Comparison of ENCODE assay signal across 1 cellular context in the genomic region with DNA sequence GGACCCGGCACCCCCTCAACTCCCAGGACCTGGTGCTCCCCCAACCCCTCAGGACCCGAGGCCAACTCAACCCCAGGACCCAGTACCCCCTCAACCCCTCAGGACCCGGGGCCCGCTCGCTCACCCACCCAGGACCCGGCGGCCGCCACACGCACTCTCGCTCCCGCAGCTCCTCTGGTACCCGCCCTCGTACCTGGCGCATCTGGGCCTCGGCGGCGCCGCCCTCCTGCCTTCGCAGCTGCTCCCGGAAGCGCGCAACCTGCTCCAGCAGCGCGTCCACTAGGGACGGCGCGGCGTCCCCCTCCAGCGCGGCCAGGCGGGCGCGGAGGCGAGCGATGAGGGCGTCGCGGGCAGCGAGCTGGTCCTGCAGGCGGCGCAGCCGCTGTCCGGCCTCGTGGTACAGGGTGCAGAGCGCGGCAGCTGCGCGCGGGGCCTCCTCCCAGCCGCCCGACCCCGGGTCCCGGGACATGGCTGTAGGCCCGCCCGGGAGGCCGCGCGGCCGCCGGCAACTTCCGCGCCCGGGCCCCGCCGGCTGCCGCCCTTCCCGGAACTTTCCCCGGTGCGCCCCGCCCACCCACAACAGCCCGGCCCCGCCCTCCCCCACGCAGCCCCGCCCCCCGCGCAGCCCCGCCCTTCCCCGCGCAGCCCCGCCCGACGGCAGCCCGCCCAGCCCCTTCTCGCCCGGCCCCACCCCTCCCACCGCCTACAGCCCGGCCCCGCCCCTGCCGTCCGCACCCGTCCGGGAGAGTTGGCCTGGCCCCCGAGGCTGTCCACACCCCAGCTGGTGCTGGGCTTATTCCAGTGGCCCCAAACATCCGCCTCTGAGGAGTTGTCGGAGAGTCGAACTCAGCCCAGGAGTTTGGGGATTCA.
TF ChIP-seq lines count a peak whose summit lies in the region.

TNIP2 (minus strand) TSS at position 516 of the 870 bp plus-strand sequence; CDS start at position 469, 47 bp downstream.

TF ChIP-seq in HepG2, 621 proteins besides CTCF, POLR2A, EP300 and RAD21 (continued from another document and continues in another):
- no peak for TF ChIP-seq MLX (CRISPR knock-in tag; IDR thresholded peaks at IDR 0.05)
- no peak; the same call in 1 of the 2 replicates for TF ChIP-seq BRD4 (CRISPR knock-in tag; IDR thresholded peaks at IDR 0.05)
- TF ChIP-seq, protein P1, sequence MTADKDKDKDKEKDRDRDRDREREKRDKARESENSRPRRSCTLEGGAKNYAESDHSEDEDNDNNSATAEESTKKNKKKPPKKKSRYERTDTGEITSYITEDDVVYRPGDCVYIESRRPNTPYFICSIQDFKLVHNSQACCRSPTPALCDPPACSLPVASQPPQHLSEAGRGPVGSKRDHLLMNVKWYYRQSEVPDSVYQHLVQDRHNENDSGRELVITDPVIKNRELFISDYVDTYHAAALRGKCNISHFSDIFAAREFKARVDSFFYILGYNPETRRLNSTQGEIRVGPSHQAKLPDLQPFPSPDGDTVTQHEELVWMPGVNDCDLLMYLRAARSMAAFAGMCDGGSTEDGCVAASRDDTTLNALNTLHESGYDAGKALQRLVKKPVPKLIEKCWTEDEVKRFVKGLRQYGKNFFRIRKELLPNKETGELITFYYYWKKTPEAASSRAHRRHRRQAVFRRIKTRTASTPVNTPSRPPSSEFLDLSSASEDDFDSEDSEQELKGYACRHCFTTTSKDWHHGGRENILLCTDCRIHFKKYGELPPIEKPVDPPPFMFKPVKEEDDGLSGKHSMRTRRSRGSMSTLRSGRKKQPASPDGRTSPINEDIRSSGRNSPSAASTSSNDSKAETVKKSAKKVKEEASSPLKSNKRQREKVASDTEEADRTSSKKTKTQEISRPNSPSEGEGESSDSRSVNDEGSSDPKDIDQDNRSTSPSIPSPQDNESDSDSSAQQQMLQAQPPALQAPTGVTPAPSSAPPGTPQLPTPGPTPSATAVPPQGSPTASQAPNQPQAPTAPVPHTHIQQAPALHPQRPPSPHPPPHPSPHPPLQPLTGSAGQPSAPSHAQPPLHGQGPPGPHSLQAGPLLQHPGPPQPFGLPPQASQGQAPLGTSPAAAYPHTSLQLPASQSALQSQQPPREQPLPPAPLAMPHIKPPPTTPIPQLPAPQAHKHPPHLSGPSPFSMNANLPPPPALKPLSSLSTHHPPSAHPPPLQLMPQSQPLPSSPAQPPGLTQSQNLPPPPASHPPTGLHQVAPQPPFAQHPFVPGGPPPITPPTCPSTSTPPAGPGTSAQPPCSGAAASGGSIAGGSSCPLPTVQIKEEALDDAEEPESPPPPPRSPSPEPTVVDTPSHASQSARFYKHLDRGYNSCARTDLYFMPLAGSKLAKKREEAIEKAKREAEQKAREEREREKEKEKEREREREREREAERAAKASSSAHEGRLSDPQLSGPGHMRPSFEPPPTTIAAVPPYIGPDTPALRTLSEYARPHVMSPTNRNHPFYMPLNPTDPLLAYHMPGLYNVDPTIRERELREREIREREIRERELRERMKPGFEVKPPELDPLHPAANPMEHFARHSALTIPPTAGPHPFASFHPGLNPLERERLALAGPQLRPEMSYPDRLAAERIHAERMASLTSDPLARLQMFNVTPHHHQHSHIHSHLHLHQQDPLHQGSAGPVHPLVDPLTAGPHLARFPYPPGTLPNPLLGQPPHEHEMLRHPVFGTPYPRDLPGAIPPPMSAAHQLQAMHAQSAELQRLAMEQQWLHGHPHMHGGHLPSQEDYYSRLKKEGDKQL (CRISPR knock-in tag; IDR thresholded peaks at IDR 0.05; ENCODE audit: low read depth): no peak
- peak; percentile 82 for TF ChIP-seq ZNF883 (CRISPR knock-in tag; IDR thresholded peaks at IDR 0.05; ENCODE audit: not compliant biosample characterization)
- no peak for TF ChIP-seq NKX3-1 (CRISPR knock-in tag; IDR thresholded peaks at IDR 0.05)
- TF ChIP-seq ZFP36L1 (CRISPR knock-in tag; IDR thresholded peaks at IDR 0.05): no peak
- TF ChIP-seq, protein P2, sequence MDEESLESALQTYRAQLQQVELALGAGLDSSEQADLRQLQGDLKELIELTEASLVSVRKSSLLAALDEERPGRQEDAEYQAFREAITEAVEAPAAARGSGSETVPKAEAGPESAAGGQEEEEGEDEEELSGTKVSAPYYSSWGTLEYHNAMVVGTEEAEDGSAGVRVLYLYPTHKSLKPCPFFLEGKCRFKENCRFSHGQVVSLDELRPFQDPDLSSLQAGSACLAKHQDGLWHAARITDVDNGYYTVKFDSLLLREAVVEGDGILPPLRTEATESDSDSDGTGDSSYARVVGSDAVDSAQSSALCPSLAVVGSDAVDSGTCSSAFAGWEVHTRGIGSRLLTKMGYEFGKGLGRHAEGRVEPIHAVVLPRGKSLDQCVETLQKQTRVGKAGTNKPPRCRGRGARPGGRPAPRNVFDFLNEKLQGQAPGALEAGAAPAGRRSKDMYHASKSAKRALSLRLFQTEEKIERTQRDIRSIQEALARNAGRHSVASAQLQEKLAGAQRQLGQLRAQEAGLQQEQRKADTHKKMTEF (CRISPR knock-in tag; IDR thresholded peaks at IDR 0.05): no peak
- TF ChIP-seq SIX4 (CRISPR knock-in tag; IDR thresholded peaks at IDR 0.05): no peak
- no peak; the same call in 1 of the 2 replicates for TF ChIP-seq ZNF672 (CRISPR knock-in tag; IDR thresholded peaks at IDR 0.05)
- no peak for TF ChIP-seq ZBTB21 (CRISPR knock-in tag; IDR thresholded peaks at IDR 0.05)
- TF ChIP-seq, protein P3, sequence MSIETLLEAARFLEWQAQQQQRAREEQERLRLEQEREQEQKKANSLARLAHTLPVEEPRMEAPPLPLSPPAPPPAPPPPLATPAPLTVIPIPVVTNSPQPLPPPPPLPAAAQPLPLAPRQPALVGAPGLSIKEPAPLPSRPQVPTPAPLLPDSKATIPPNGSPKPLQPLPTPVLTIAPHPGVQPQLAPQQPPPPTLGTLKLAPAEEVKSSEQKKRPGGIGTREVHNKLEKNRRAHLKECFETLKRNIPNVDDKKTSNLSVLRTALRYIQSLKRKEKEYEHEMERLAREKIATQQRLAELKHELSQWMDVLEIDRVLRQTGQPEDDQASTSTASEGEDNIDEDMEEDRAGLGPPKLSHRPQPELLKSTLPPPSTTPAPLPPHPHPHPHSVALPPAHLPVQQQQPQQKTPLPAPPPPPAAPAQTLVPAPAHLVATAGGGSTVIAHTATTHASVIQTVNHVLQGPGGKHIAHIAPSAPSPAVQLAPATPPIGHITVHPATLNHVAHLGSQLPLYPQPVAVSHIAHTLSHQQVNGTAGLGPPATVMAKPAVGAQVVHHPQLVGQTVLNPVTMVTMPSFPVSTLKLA (IDR thresholded peaks at IDR 0.05): no peak
- TF ChIP-seq NR3C1 (CRISPR knock-in tag; IDR thresholded peaks at IDR 0.05): no peak
- TF ChIP-seq, protein P4, sequence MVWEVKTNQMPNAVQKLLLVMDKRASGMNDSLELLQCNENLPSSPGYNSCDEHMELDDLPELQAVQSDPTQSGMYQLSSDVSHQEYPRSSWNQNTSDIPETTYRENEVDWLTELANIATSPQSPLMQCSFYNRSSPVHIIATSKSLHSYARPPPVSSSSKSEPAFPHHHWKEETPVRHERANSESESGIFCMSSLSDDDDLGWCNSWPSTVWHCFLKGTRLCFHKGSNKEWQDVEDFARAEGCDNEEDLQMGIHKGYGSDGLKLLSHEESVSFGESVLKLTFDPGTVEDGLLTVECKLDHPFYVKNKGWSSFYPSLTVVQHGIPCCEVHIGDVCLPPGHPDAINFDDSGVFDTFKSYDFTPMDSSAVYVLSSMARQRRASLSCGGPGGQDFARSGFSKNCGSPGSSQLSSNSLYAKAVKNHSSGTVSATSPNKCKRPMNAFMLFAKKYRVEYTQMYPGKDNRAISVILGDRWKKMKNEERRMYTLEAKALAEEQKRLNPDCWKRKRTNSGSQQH (CRISPR knock-in tag; IDR thresholded peaks at IDR 0.05; ENCODE audit: low read depth): no peak
- no peak for TF ChIP-seq FOSL2 (CRISPR knock-in tag; IDR thresholded peaks at IDR 0.05)
- peak; percentile 64; the same call in 1 of the 2 replicates for TF ChIP-seq ARHGAP35 (CRISPR knock-in tag; IDR thresholded peaks at IDR 0.05; ENCODE audit: borderline replicate concordance)
- TF ChIP-seq NFIC (IDR thresholded peaks at IDR 0.05; ENCODE audit: low read length): no peak
- no peak for TF ChIP-seq ISL2 (CRISPR knock-in tag; IDR thresholded peaks at IDR 0.05)
- TF ChIP-seq NFYC (CRISPR knock-in tag; IDR thresholded peaks at IDR 0.05): no peak; the same call in 1 of the 2 replicates
- no peak; the same call in 1 of the 2 replicates for TF ChIP-seq ZNF607 (CRISPR knock-in tag; IDR thresholded peaks at IDR 0.05; ENCODE audit: borderline replicate concordance)
- no peak for TF ChIP-seq AKAP8 (CRISPR knock-in tag; IDR thresholded peaks at IDR 0.05)
- TF ChIP-seq KLF15 (CRISPR knock-in tag; IDR thresholded peaks at IDR 0.05; ENCODE audit: borderline replicate concordance): no peak; the same call in 1 of the 2 replicates
- peak; percentile 55; the same call in 1 of the 2 replicates for TF ChIP-seq ZNF33B (CRISPR knock-in tag; IDR thresholded peaks at IDR 0.05)
- no peak; the same call in 1 of the 2 replicates for TF ChIP-seq TOE1 (CRISPR knock-in tag; IDR thresholded peaks at IDR 0.05)
- TF ChIP-seq ZNF292 (CRISPR knock-in tag; IDR thresholded peaks at IDR 0.05; ENCODE audit: borderline replicate concordance, low read depth): no peak
- TF ChIP-seq HNRNPLL (IDR thresholded peaks at IDR 0.05; ENCODE audit: low read depth, low read length, poor library complexity, severe bottlenecking): peak; percentile 93
- TF ChIP-seq ZFP36 (IDR thresholded peaks at IDR 0.05; ENCODE audit: borderline replicate concordance, low read depth, low read length, partially characterized antibody): no peak
- TF ChIP-seq, protein P5, sequence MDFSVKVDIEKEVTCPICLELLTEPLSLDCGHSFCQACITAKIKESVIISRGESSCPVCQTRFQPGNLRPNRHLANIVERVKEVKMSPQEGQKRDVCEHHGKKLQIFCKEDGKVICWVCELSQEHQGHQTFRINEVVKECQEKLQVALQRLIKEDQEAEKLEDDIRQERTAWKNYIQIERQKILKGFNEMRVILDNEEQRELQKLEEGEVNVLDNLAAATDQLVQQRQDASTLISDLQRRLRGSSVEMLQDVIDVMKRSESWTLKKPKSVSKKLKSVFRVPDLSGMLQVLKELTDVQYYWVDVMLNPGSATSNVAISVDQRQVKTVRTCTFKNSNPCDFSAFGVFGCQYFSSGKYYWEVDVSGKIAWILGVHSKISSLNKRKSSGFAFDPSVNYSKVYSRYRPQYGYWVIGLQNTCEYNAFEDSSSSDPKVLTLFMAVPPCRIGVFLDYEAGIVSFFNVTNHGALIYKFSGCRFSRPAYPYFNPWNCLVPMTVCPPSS (IDR thresholded peaks at IDR 0.05): no peak
- TF ChIP-seq ZNF253 (CRISPR knock-in tag; IDR thresholded peaks at IDR 0.05; ENCODE audit: borderline replicate concordance): 0 out of 2 replicates have a peak, but pooled peaks have one; percentile 30
- no peak for TF ChIP-seq MIER3 (CRISPR knock-in tag; IDR thresholded peaks at IDR 0.05; ENCODE audit: borderline replicate concordance)
- no peak for TF ChIP-seq ZNF12 (CRISPR knock-in tag; IDR thresholded peaks at IDR 0.05)
- no peak for TF ChIP-seq ZKSCAN5 (CRISPR knock-in tag; IDR thresholded peaks at IDR 0.05)
- TF ChIP-seq, protein P6, sequence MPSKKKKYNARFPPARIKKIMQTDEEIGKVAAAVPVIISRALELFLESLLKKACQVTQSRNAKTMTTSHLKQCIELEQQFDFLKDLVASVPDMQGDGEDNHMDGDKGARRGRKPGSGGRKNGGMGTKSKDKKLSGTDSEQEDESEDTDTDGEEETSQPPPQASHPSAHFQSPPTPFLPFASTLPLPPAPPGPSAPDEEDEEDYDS (CRISPR knock-in tag; IDR thresholded peaks at IDR 0.05): no peak
- TF ChIP-seq HNF4G (IDR thresholded peaks at IDR 0.05; ENCODE audit: borderline replicate concordance, low read depth, low read length): no peak
- no peak for TF ChIP-seq HNF4G (CRISPR knock-in tag; IDR thresholded peaks at IDR 0.05; ENCODE audit: borderline replicate concordance, low read depth)
- peak; percentile 49; the same call in 1 of the 2 replicates for TF ChIP-seq JUND (CRISPR knock-in tag; IDR thresholded peaks at IDR 0.05)
- no peak for TF ChIP-seq SMAD9 (CRISPR knock-in tag; IDR thresholded peaks at IDR 0.05)
- no peak for TF ChIP-seq PTBP1 (IDR thresholded peaks at IDR 0.05; ENCODE audit: low read depth, low read length, poor library complexity, severe bottlenecking)
- TF ChIP-seq BRCA1 (CRISPR knock-in tag; IDR thresholded peaks at IDR 0.05): no peak
- TF ChIP-seq TAF1 (CRISPR knock-in tag; IDR thresholded peaks at IDR 0.05): no peak; the same call in 1 of the 2 replicates
- peak; percentile 45 for TF ChIP-seq STAG1 (CRISPR knock-in tag; IDR thresholded peaks at IDR 0.05)
- TF ChIP-seq RFXANK (CRISPR knock-in tag; IDR thresholded peaks at IDR 0.05): no peak
- TF ChIP-seq PCBP1 (IDR thresholded peaks at IDR 0.05; ENCODE audit: borderline replicate concordance, low read depth, low read length): no peak
- TF ChIP-seq CBFB (CRISPR knock-in tag; IDR thresholded peaks at IDR 0.05): no peak
- peak; percentile 36; the same call in 1 of the 2 replicates for TF ChIP-seq PATZ1 (CRISPR knock-in tag; IDR thresholded peaks at IDR 0.05)
- no peak for TF ChIP-seq ZNF546 (CRISPR knock-in tag; conservative IDR thresholded peaks at IDR 0.05)
- no peak for TF ChIP-seq GLI4 (CRISPR knock-in tag; IDR thresholded peaks at IDR 0.05; ENCODE audit: borderline replicate concordance)
- TF ChIP-seq ZNF879 (CRISPR knock-in tag; IDR thresholded peaks at IDR 0.05): no peak
- no peak for TF ChIP-seq NRL (CRISPR knock-in tag; IDR thresholded peaks at IDR 0.05; ENCODE audit: borderline replicate concordance)
- no peak for TF ChIP-seq ZNF24 (IDR thresholded peaks at IDR 0.05)
